1 cellular context compared by ENCODE assay signal in the genomic region with DNA sequence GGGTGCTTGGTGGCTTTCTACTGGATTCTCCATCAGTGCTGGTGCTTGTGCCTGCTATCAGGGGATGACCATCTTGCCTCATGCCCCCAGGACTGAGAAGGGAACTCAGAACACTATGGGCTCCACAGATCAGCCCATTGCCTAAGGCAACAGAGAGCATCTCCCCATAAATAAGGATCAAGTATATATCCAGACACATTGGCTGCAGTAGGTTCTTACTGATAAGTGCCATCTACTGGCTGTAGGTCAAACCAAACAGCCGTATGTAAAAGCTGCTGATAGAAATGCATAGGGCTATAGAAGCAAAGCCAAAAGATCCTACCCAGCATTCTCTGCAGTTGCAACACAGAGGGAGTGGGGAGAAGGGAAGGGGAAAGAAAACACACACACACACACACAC.
TF ChIP-seq lines count a peak whose summit lies in the region.

No MANE protein-coding gene starts in this region.

TF ChIP-seq in H1, 55 proteins besides CTCF, POLR2A, EP300 and RAD21 (continued from another document):
- no peak for TF ChIP-seq SIRT6 (IDR thresholded peaks at IDR 0.05; ENCODE audit: low read length)
